8 cellular contexts compared by ENCODE assay signal in the genomic region with DNA sequence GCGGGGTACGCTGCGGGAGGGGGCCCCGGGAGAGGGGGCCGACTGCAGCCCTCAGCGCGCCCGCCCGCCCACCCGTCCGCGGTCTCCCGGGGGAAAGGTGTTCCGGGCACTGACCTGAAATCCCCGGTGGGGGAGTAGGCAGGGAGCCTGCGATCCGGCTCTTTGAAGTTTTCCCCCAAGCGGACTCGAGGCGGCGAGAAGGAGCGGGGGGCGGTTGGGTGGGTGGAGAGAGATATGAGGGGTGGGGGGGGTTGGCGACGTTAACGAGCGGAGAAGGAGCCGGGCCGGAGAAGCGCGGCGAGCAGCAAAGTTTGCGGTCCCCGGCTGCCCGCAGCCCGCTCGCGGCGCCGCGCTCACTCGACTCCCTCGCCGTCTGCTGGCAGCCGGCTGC. TPM values are rescaled to one million over a fixed set of nuclear protein-coding genes. Genes with fewer than 3 reads are reported as not detected.
DNase-seq lines count a peak whose midpoint lies in the region; ATAC-seq and TF ChIP-seq lines count a peak whose summit lies in the region.

No MANE protein-coding gene starts in this region.

- H3K4me3 ChIP-seq in AG09309 (ENCODE audit: control insufficient read depth, low read depth, low read length) (peak overlapping the region; percentile 61), HUES6 (ENCODE audit: low read depth, low read length) (peak overlapping the region; percentile 66), mucosa of descending colon (peak overlapping the region; percentile 42)

- H3K36me3 Mint-ChIP-seq in brain = peaks cover 4% of the 10 kb centered on the region

- intact Hi-C loops in mucosa of descending colon (cut with DNase I, micrococcal nuclease) = loop anchor here in 1 of 2 donors (10.0 kb wide), 1 partner anchor 58 kb away; no protein-coding TSS in a partner anchor

- peaks cover 25% of the 10 kb centered on the region for H3K27me3 Mint-ChIP-seq in brain

- peak overlapping the region; percentile 93 for H3K9ac ChIP-seq in HUES6 (ENCODE audit: low read length)

- H3K9me3 ChIP-seq in HUES6 (ENCODE audit: control insufficient read depth, insufficient read depth, low read depth, low read length) (no peaks in the 10 kb centered on the region), mucosa of descending colon (no peaks in the 10 kb centered on the region)

- no peak for ATAC-seq in mucosa of descending colon
- no peak for ATAC-seq in HG02973 (IDR thresholded peaks at IDR 0.05; ENCODE audit: unreplicated experiment)
- no peak for ATAC-seq in GM19328 (IDR thresholded peaks at IDR 0.05; ENCODE audit: unreplicated experiment)

- no peak overlapping the region for H3K27ac ChIP-seq in HUES6 (ENCODE audit: low read depth, low read length)

- peaks cover 50% of the 10 kb centered on the region for H3K27me3 ChIP-seq in HUES6 (ENCODE audit: control insufficient read depth, insufficient read depth, low read length)

- DNase-seq in AG09309 (ENCODE audit: low read depth) = no peak
- DNase-seq in mucosa of descending colon = peak in 1 of 3 donors; percentile 62
- no peak for DNase-seq in NCI-H1105 (lab: John Stamatoyannopoulos, UW)
- no peak for DNase-seq in HCEC 1CT

- H3K27ac Mint-ChIP-seq in brain = peak overlapping the region in 3 of 5 experiments; percentile 54 to 59 (median 56)

- peak overlapping the region; percentile 74 to 96 (median 90) for H3K4me3 Mint-ChIP-seq in brain

- TF ChIP-seq CTCF in AG09309 (IDR thresholded peaks at IDR 0.05; ENCODE audit: control insufficient read depth, insufficient read depth, low read depth, low read length, missing control alignments) = no peak
- TF ChIP-seq CTCF in brain (conservative IDR thresholded peaks at IDR 0.05) = no peak
- no peak for TF ChIP-seq CTCF in mucosa of descending colon (IDR thresholded peaks at IDR 0.05)

- peaks cover 48% of the 10 kb centered on the region for H3K4me1 Mint-ChIP-seq in brain

- H3K9me3 Mint-ChIP-seq in brain = peaks cover 0 to 5% (median 0%) of the 10 kb centered on the region in 5 experiments

- H3K36me3 ChIP-seq in HUES6 (ENCODE audit: control insufficient read depth, insufficient read depth, low read length) (no peaks in the 10 kb centered on the region), mucosa of descending colon (ENCODE audit: low read depth) (no peaks in the 10 kb centered on the region)

- H3K4me1 ChIP-seq in HUES6 (ENCODE audit: control insufficient read depth, insufficient read depth, low read length) = peaks cover 41% of the 10 kb centered on the region
- H3K4me1 ChIP-seq in mucosa of descending colon (ENCODE audit: low read depth) = peaks cover 13% of the 10 kb centered on the region

RNA-seq across cellular contexts. Expression of a gene that starts 0.7 kb away (rescaled TPM):
- 41.6 TPM for polyA plus RNA-seq in brain (ENCODE audit: insufficient read depth, low read depth, low replicate concordance)
- 10 to 100 TPM; 18.7 to 26.3 (median 23.6) TPM for total RNA-seq in mucosa of descending colon
